Comparison of ENCODE assay signal across 6 cellular contexts in the genomic region with DNA sequence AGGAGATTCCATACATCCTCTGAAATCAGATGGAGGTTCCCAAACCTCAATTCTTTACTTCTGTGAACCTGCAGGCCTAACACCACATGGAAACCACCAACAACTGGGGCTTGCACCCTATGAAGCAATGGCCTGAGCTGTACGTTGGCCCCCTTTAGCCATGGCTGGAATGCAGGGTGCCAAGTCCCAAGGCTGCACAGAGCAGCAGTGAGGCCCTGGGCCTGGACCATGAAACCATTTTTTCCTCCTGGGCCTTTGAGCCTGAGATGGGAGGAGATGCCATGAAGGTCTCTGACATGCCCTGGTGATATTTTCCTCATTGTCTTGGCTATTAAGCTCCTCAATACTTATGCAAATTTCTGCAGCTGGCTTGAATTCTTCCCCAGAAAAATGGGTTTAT.
"Had no signal": no experiment of that assay in that cellular context is flagged by ENCODE, and none has a peak within 500 bp of the region (broad histone marks: within the 10 kb centered on the region; RNA-seq: fewer than 3 reads in every experiment).

No MANE protein-coding gene starts in this region.

- DNase-seq: IMR-90, KBM-7, KG1 had no signal

- H3K4me3 ChIP-seq: K562 had no signal

- ATAC-seq: HepG2, K562 had no signal

- H3K27ac ChIP-seq: HL-60 had no signal
